ENCODE assay signal across 17 cellular contexts in the genomic region with DNA sequence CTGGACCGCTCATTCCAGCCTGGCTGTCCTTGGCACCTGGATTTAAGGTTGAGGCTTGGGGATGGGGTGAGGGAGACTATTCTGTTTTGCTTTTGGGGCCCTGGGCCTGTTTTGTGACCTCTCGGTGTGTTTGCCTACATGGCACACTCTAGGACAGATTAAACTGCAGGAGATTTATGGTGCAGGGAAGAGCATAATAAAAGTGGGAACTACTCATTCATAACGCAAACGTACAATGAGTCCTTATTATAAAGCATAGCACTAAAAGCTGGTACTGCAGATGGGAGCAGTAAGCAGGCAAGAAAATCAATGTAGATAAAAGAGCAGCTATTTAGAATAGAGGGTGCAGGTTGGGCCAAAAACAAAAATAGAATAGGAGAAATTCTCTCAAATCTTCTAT.
"Had no signal": no experiment of that assay in that cellular context is flagged by ENCODE, and none has a peak within 500 bp of the region (broad histone marks: within the 10 kb centered on the region; RNA-seq: fewer than 3 reads in every experiment).

No MANE protein-coding gene starts in this region.

- DNase-seq: KBM-7, MG63, NCI-H1105, NCI-H1436 treated with DMSO at 0.1 percent for 48 hours, NCI-H1694 treated with DMSO at 0.1 percent for 48 hours, NCI-H1930, NCI-H2081, NCI-H2171, NCI-H226, NCI-H446, NCI-H510A, NCI-H524 treated with DMSO at 0.1 percent for 48 hours, NCI-H69, NCI-H774, Right ventricle myocardium superior, RPMI8226, SIG-M5 had no signal
